In genomic region chr15:94266000-94266399, GRCh38 we compare ENCODE assay signal across 19 cellular contexts. TPM values are rescaled to one million over a fixed set of nuclear protein-coding genes. Genes with fewer than 3 reads are reported as not detected.
DNase-seq lines count a peak whose midpoint lies in the region; ATAC-seq and TF ChIP-seq lines count a peak whose summit lies in the region.
"Had no signal": no experiment of that assay in that cellular context is flagged by ENCODE, and none has a peak within 500 bp of the region (broad histone marks: within the 10 kb centered on the region; RNA-seq: fewer than 3 reads in every experiment).

No MANE protein-coding gene starts in this region.

- ATAC-seq in RWPE2 (ENCODE audit: low read depth) (peak; percentile 75), esophagus mucosa (peak; percentile 41), body of pancreas (no peak)
- ATAC-seq: CD8-positive, alpha-beta T cell; lower lobe of right lung had no signal

- H3K9me3 ChIP-seq in Karpas-422 (ENCODE audit: low read length) (no peaks in the 10 kb centered on the region), RWPE2 (ENCODE audit: severe bottlenecking) (no peaks in the 10 kb centered on the region), breast epithelium (no peaks in the 10 kb centered on the region), body of pancreas (no peaks in the 10 kb centered on the region)
- H3K9me3 ChIP-seq: lower lobe of right lung, transverse colon had no signal

- H3K27ac ChIP-seq in C4-2B: peak overlapping the region; percentile 97
- peak overlapping the region; percentile 19 for H3K27ac ChIP-seq in Karpas-422 (ENCODE audit: low read length)
- peak overlapping the region; percentile 15 for H3K27ac ChIP-seq in RWPE2 (ENCODE audit: poor library complexity, severe bottlenecking)
- no peak overlapping the region for H3K27ac ChIP-seq in breast epithelium
- no peak overlapping the region for H3K27ac ChIP-seq in body of pancreas
- H3K27ac ChIP-seq: hepatocyte, lower lobe of right lung had no signal

- TF ChIP-seq CTCF in C4-2B (conservative IDR thresholded peaks at IDR 0.05) (no peak), RWPE2 (IDR thresholded peaks at IDR 0.05; ENCODE audit: poor library complexity, severe bottlenecking) (no peak), breast epithelium (IDR thresholded peaks at IDR 0.05) (no peak), body of pancreas (IDR thresholded peaks at IDR 0.05) (no peak)

- H3K4me3 ChIP-seq in Karpas-422 (ENCODE audit: low read length) (no peak overlapping the region), RWPE2 (ENCODE audit: severe bottlenecking) (no peak overlapping the region), breast epithelium (no peak overlapping the region), body of pancreas (no peak overlapping the region)
- H3K4me3 ChIP-seq: hepatocyte, lower lobe of right lung, skin epidermis, transverse colon had no signal

- H3K79me2 ChIP-seq in Karpas-422 (ENCODE audit: low read length): peaks cover 87% of the 10 kb centered on the region

- H3K4me1 ChIP-seq in Karpas-422 (ENCODE audit: low read length): peaks cover 79% of the 10 kb centered on the region
- H3K4me1 ChIP-seq in RWPE2 (ENCODE audit: insufficient read depth, poor library complexity, severe bottlenecking): peaks cover 28% of the 10 kb centered on the region
- no peaks in the 10 kb centered on the region for H3K4me1 ChIP-seq in breast epithelium
- peaks cover 7% of the 10 kb centered on the region for H3K4me1 ChIP-seq in body of pancreas
- H3K4me1 ChIP-seq: lower lobe of right lung had no signal

- WGBS in body of pancreas, 2 donors: 72 to 77% methylated on average over 6 of the region's 6 CpGs

- DNase-seq in Karpas-422 (no peak), RWPE2 (ENCODE audit: low spot score) (no peak), A172 (ENCODE audit: low spot score) (no peak), breast epithelium (ENCODE audit: low spot score in 2 of 2) (no peak), body of pancreas (no peak)
- no peak for DNase-seq in stimulated activated naive CD4-positive, alpha-beta T cell (lab: John Stamatoyannopoulos, UW)
- DNase-seq: activated CD4-positive, alpha-beta T cell treated with anti-CD3 and anti-CD28 coated beads for 1 hour; CD8-positive, alpha-beta T cell; DMS79 treated with DMSO at 0.1 percent for 48 hours; lower lobe of right lung; NCI-H1105 treated with DMSO at 0.1 percent for 48 hours; NCI-H2107; NCI-H510A; stimulated activated CD4-positive, alpha-beta T cell treated with anti-CD3 and anti-CD28 coated beads, Interleukin-2, amount 100 ng/mL, for 48 hours; transverse colon had no signal

- H3K9ac ChIP-seq in Karpas-422 (ENCODE audit: low read length): no peak overlapping the region

- H4K20me1 ChIP-seq in Karpas-422 (ENCODE audit: insufficient read depth, low read depth, low read length): no peaks in the 10 kb centered on the region

- H3K4me2 ChIP-seq in Karpas-422 (ENCODE audit: low read depth, low read length, poor library complexity, severe bottlenecking): no peak overlapping the region
- H3K4me2 ChIP-seq: hepatocyte had no signal

- no peaks in the 10 kb centered on the region for H3K9me2 ChIP-seq in Karpas-422 (replicated peaks; ENCODE audit: insufficient read depth, low read length)

- H3K27me3 ChIP-seq in Karpas-422 (ENCODE audit: low read length): no peaks in the 10 kb centered on the region
- no peaks in the 10 kb centered on the region for H3K27me3 ChIP-seq in RWPE2 (ENCODE audit: insufficient read depth, poor library complexity, severe bottlenecking)
- H3K27me3 ChIP-seq in breast epithelium: no peaks in the 10 kb centered on the region
- H3K27me3 ChIP-seq in body of pancreas: no peaks in the 10 kb centered on the region
- H3K27me3 ChIP-seq: hepatocyte, transverse colon had no signal

- intact Hi-C loops in breast epithelium (cut with DNase I; ENCODE audit: low total_unique reads) (no loop called here), body of pancreas (cut with DNase I) (no loop called here)

- no peak for TF ChIP-seq POLR2A in breast epithelium (IDR thresholded peaks at IDR 0.05)
- TF ChIP-seq POLR2A in body of pancreas (IDR thresholded peaks at IDR 0.05): no peak

- 0 out of 2 replicates have a peak, but pooled peaks cover 4% of the 10 kb centered on the region for H3K36me3 ChIP-seq in Karpas-422 (ENCODE audit: insufficient read depth, low read length)
- no peaks in the 10 kb centered on the region for H3K36me3 ChIP-seq in RWPE2 (ENCODE audit: low read depth)
- no peaks in the 10 kb centered on the region for H3K36me3 ChIP-seq in breast epithelium
- no peaks in the 10 kb centered on the region for H3K36me3 ChIP-seq in body of pancreas (replicated peaks in 1 of 2; ENCODE audit: insufficient read depth in 1 of 2, low read depth in 2 of 2)
- H3K36me3 ChIP-seq: lower lobe of right lung, transverse colon had no signal

- no peak overlapping the region for H2AFZ ChIP-seq in Karpas-422 (ENCODE audit: low read length)
- H2AFZ ChIP-seq: hepatocyte had no signal

RNA-seq across cellular contexts. Expression of gene MCTP2, which starts 34.6 kb away (rescaled TPM):
- 42.0 and 58.9 TPM in 2 replicates for total RNA-seq in Karpas-422 (2014; rRNA removed; shearing (Covaris generic); ENCODE audit: low replicate concordance)
- total RNA-seq in esophagus mucosa (14.6 TPM), breast epithelium (10 to 100 TPM in 2 of 3 donors, 1 to 10 TPM in 1; 6.4 to 46.2 (median 25.9) TPM), body of pancreas (10 to 100 TPM; 28.5 to 31.6 TPM)
- total RNA-seq in A172 (2014; rRNA removed; shearing (Covaris generic)): not detected in 2 replicates

Comparison
In these comparisons a context has a peak if more than half of its experiments do, and no peak if none do; other contexts are left out.
1. H3K27ac ChIP-seq: peak in C4-2B (single experiment), Karpas-422 (single experiment) and RWPE2 (single experiment); none in breast epithelium (0 of 2) and body of pancreas (0 of 4).